Comparison of ENCODE assay signal across 29 cellular contexts in genomic region chr2:77642339-77642738, GRCh38.
"Had no signal": no experiment of that assay in that cellular context is flagged by ENCODE, and none has a peak within 500 bp of the region (broad histone marks: within the 10 kb centered on the region; RNA-seq: fewer than 3 reads in every experiment).

No MANE protein-coding gene starts in this region.

- H3K27me3 Mint-ChIP-seq: dendritic cell treated with granulocyte-macrophage colony-stimulating factor and Interleukin-4, amounts not matched to agents 40 ng/mL and 50 ng/mL, for 4 days; naive B cell; natural killer cell treated with Interleukin-12 subunit alpha and Interleukin-12 subunit beta and Interleukin-15 and Interleukin-18, amount 100 ng/mL, for 72 hours; progenitor cell of endocrine pancreas; stimulated activated memory B cell treated with anti-CD40 and anti-IgM and Interleukin-4, amounts not matched to agents 10 μg/mL and 1 μg/mL and 100 μg/mL, for 72 hours had no signal

- H3K4me1 ChIP-seq: colonic mucosa, gastrocnemius medialis, pancreas, sigmoid colon, tibial nerve, upper lobe of left lung, uterus had no signal

- H3K36me3 Mint-ChIP-seq: naive B cell; stimulated activated memory B cell treated with anti-CD40 and anti-IgM and Interleukin-4, amounts not matched to agents 10 μg/mL and 1 μg/mL and 100 μg/mL, for 72 hours had no signal

- H3K4me3 ChIP-seq: colonic mucosa, gastrocnemius medialis, mucosa of descending colon, pancreas, sigmoid colon, thoracic aorta, tibial nerve, upper lobe of left lung, uterus had no signal

- H3K27ac Mint-ChIP-seq: dendritic cell treated with granulocyte-macrophage colony-stimulating factor and Interleukin-4, amounts not matched to agents 40 ng/mL and 50 ng/mL, for 4 days; endodermal cell; mesothelial cell of epicardium; naive B cell; natural killer cell treated with Interleukin-12 subunit alpha and Interleukin-12 subunit beta and Interleukin-15 and Interleukin-18, amount 100 ng/mL, for 72 hours; progenitor cell of endocrine pancreas; stimulated activated memory B cell treated with anti-CD40 and anti-IgM and Interleukin-4, amounts not matched to agents 10 μg/mL and 1 μg/mL and 100 μg/mL, for 72 hours had no signal

- H3K9me3 ChIP-seq: colonic mucosa, gastrocnemius medialis, neutrophil, pancreas had no signal

- H3K27me3 ChIP-seq: colonic mucosa, gastrocnemius medialis, neutrophil, pancreas, sigmoid colon, tibial nerve, upper lobe of left lung, uterus had no signal

- H3K36me3 ChIP-seq: colonic mucosa, gastrocnemius medialis, neutrophil, pancreas, sigmoid colon, thoracic aorta, tibial nerve, upper lobe of left lung, uterus had no signal

- ATAC-seq: esophagus mucosa; gastrocnemius medialis; left lobe of liver; mucosa of descending colon; natural killer cell treated with Interleukin-12 subunit alpha and Interleukin-12 subunit beta and Interleukin-15 and Interleukin-18, amount 100 ng/mL, for 72 hours; pancreas; stimulated activated memory B cell treated with anti-CD40 and anti-IgM and Interleukin-4, amounts not matched to agents 10 μg/mL and 1 μg/mL and 100 μg/mL, for 72 hours; stimulated activated naive CD8-positive, alpha-beta T cell treated with anti-CD3 and anti-CD28 coated beads, Interleukin-15, Interleukin-2, amounts not matched to agents 100 U/mL and 50 U/mL, for 24 hours had no signal

- H3K4me3 Mint-ChIP-seq: dendritic cell treated with granulocyte-macrophage colony-stimulating factor and Interleukin-4, amounts not matched to agents 40 ng/mL and 50 ng/mL, for 4 days; endodermal cell; mesothelial cell of epicardium; naive B cell; natural killer cell treated with Interleukin-12 subunit alpha and Interleukin-12 subunit beta and Interleukin-15 and Interleukin-18, amount 100 ng/mL, for 72 hours; neural crest cell; stimulated activated memory B cell treated with anti-CD40 and anti-IgM and Interleukin-4, amounts not matched to agents 10 μg/mL and 1 μg/mL and 100 μg/mL, for 72 hours had no signal

- H3K27ac ChIP-seq: colonic mucosa, epithelial cell of prostate, gastrocnemius medialis, neutrophil, pancreas, sigmoid colon, thoracic aorta, tibial nerve, upper lobe of left lung, uterus had no signal

- DNase-seq: colonic mucosa; effector CD8-positive, alpha-beta T cell; endodermal cell; foreskin fibroblast; gastrocnemius medialis; head of caudate nucleus; mesenchymal stem cell; mucosa of descending colon; naive B cell; sigmoid colon; stimulated activated CD4-positive, alpha-beta T cell treated with anti-CD3 and anti-CD28 coated beads, Interleukin-2, amount 100 ng/mL, for 24 hours; stimulated activated CD4-positive, alpha-beta T cell treated with anti-CD3 and anti-CD28 coated beads, Interleukin-4, amount 100 ng/mL, for 24 hours; stimulated activated naive CD8-positive, alpha-beta T cell treated with anti-CD3 and anti-CD28 coated beads, Interleukin-15, Interleukin-2, amounts not matched to agents 100 U/mL and 50 U/mL, for 24 hours; substantia nigra; upper lobe of left lung; uterus had no signal

- H3K4me1 Mint-ChIP-seq: endodermal cell; mesothelial cell of epicardium; naive B cell; neural crest cell; stimulated activated memory B cell treated with anti-CD40 and anti-IgM and Interleukin-4, amounts not matched to agents 10 μg/mL and 1 μg/mL and 100 μg/mL, for 72 hours had no signal
